Comparison of ENCODE assay signal across 17 cellular contexts in the genomic region with DNA sequence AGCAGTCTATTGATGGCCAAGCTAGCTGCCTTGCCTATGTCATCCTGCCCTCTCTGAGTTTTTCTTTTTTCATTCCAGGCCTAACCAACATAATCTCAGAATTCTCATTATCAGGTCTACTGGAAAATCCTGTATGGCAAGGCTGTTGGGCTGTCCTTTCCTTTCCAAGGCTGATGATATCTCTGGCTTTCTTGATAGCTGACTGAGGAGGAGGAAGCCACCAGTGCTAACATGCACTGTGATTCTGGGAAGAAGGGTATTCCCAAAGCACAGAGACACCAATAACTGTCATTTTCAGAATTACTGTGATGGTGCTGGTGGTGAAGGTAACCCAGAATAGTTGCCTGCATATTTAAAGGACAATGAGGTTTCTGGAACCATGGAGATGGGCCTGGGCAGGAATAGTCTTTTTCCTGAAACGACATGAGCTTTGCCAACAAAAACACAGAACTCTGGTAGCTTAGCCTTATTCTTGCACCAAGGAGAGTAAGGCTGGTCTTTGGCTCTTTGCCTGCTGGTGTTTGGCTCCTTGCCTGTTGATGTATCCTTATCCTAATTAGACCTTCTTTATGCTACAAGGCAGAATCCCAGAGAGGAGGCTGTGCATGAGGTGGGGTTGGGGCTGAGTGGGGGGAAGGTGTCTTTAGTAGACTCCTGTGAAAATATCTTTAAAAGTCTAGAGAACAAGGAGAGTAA.
DNase-seq lines count a peak whose midpoint lies in the region; ATAC-seq and TF ChIP-seq lines count a peak whose summit lies in the region.
"Had no signal": no experiment of that assay in that cellular context is flagged by ENCODE, and none has a peak within 500 bp of the region (broad histone marks: within the 10 kb centered on the region; RNA-seq: fewer than 3 reads in every experiment).

No MANE protein-coding gene starts in this region.

- H3K9me3 Mint-ChIP-seq in activated CD4-positive, alpha-beta T cell treated with anti-CD3 and anti-CD28 coated beads for 36 hours (ENCODE audit: low read depth): no peaks in the 10 kb centered on the region
- peaks cover 0 to 12% (median 5%) of the 10 kb centered on the region in 3 donors for H3K9me3 Mint-ChIP-seq in T-cell
- H3K9me3 Mint-ChIP-seq in glutamatergic neuron (ENCODE audit: unreplicated experiment): peaks cover 2% of the 10 kb centered on the region

- H3K27ac Mint-ChIP-seq in activated CD4-positive, alpha-beta T cell treated with anti-CD3 and anti-CD28 coated beads for 36 hours: no peak overlapping the region
- H3K27ac Mint-ChIP-seq in T-cell: peak overlapping the region; percentile 73 to 78
- no peak overlapping the region for H3K27ac Mint-ChIP-seq in glutamatergic neuron (ENCODE audit: unreplicated experiment)
- H3K27ac Mint-ChIP-seq: activated CD4-positive, alpha-beta T cell treated with anti-CD3 and anti-CD28 coated beads, Interleukin-2, amount 10 ng/mL, durations not matched to agents 24 days and 14 days; T-helper 17 cell; type B pancreatic cell had no signal

- H3K27me3 Mint-ChIP-seq in activated CD4-positive, alpha-beta T cell treated with anti-CD3 and anti-CD28 coated beads for 36 hours: peaks cover 30% of the 10 kb centered on the region
- no peaks in the 10 kb centered on the region for H3K27me3 Mint-ChIP-seq in T-cell
- no peaks in the 10 kb centered on the region for H3K27me3 Mint-ChIP-seq in glutamatergic neuron (ENCODE audit: unreplicated experiment)
- H3K27me3 Mint-ChIP-seq: T-helper 17 cell, type B pancreatic cell had no signal

- peaks cover 33% of the 10 kb centered on the region for H3K4me1 Mint-ChIP-seq in activated CD4-positive, alpha-beta T cell treated with anti-CD3 and anti-CD28 coated beads for 36 hours
- H3K4me1 Mint-ChIP-seq in T-cell: peaks cover 32 to 38% (median 33%) of the 10 kb centered on the region in 3 donors
- H3K4me1 Mint-ChIP-seq in glutamatergic neuron (ENCODE audit: low read depth, unreplicated experiment): no peaks in the 10 kb centered on the region

- peak; percentile 5 for DNase-seq in activated CD4-positive, alpha-beta T cell treated with anti-CD3 and anti-CD28 coated beads for 36 hours
- DNase-seq in activated CD4-positive, alpha-beta T cell treated with anti-CD3 and anti-CD28 coated beads for 1 hour: no peak
- DNase-seq in T-cell (no peak), Right ventricle myocardium superior (peak; percentile 61), smooth muscle cell of the brain vasculature (ENCODE audit: low read depth, low spot score) (peak; percentile 60), NCI-H2081 treated with DMSO at 0.1 percent for 48 hours (lab: John Stamatoyannopoulos, UW) (no peak), NCI-H1105 treated with DMSO at 0.1 percent for 48 hours (lab: John Stamatoyannopoulos, UW) (no peak), glutamatergic neuron (no peak)
- DNase-seq: activated CD4-positive, alpha-beta T cell treated with anti-CD3 and anti-CD28 coated beads, Interleukin-2, amount 10 ng/mL, durations not matched to agents 24 days and 14 days; activated T-cell treated with anti-CD3 and anti-CD28 coated beads, Interleukin-2, amount 50 U/mL, for 4 hours; effector CD8-positive, alpha-beta T cell; head of caudate nucleus; NCI-H2107; nucleus accumbens; stimulated activated CD4-positive, alpha-beta T cell treated with anti-CD3 and anti-CD28 coated beads, Interleukin-12 subunit alpha, Interleukin-12 subunit beta, amount 100 ng/mL, for 4 hours; T-helper 17 cell had no signal

- CTCF ChIA-PET in activated CD4-positive, alpha-beta T cell treated with anti-CD3 and anti-CD28 coated beads for 36 hours (lab: Charles Lee): interaction anchor here (0.5 to 2.5 kb wide), 3 partner anchors 148 to 536 kb away, joined by 3 to 32 read pairs (median 4); no protein-coding TSS in a partner anchor
- CTCF ChIA-PET in T-cell (lab: Charles Lee): interaction anchor here in 1 of 2 donors (1.8 kb wide), 1 partner anchor 115 kb away, joined by 5 read pairs; no protein-coding TSS in a partner anchor

- no peak for ATAC-seq in activated CD4-positive, alpha-beta T cell treated with anti-CD3 and anti-CD28 coated beads for 36 hours
- ATAC-seq in T-cell (replicated peaks in 1 of 4): no peak
- peak; percentile 25 for ATAC-seq in Right ventricle myocardium superior (ENCODE audit: poor library complexity)
- ATAC-seq: activated T-cell treated with anti-CD3 and anti-CD28 coated beads, Interleukin-2, amount 50 U/mL, for 4 hours; T-helper 17 cell had no signal

- intact Hi-C loops in activated CD4-positive, alpha-beta T cell treated with anti-CD3 and anti-CD28 coated beads for 36 hours (cut with DNase I, micrococcal nuclease): loop anchor here (5.0 to 10.0 kb wide), 6 partner anchors 74 to 1262 kb away; a partner anchor contains a TSS
- intact Hi-C loops in Right ventricle myocardium superior (cut with DNase I): no loop called here

- TF ChIP-seq CTCF in glutamatergic neuron (IDR thresholded peaks at IDR 0.05; ENCODE audit: partially characterized antibody, unreplicated experiment): no peak

- POLR2A ChIA-PET in activated CD4-positive, alpha-beta T cell treated with anti-CD3 and anti-CD28 coated beads for 36 hours (lab: Charles Lee): no interaction called here
- POLR2A ChIA-PET in T-cell (lab: Charles Lee): no interaction called here

- no peaks in the 10 kb centered on the region for H3K36me3 Mint-ChIP-seq in activated CD4-positive, alpha-beta T cell treated with anti-CD3 and anti-CD28 coated beads for 36 hours (ENCODE audit: low read depth)
- H3K36me3 Mint-ChIP-seq in T-cell (no peaks in the 10 kb centered on the region), glutamatergic neuron (ENCODE audit: unreplicated experiment) (no peaks in the 10 kb centered on the region)
- H3K36me3 Mint-ChIP-seq: type B pancreatic cell had no signal

- H3K4me3 Mint-ChIP-seq in activated CD4-positive, alpha-beta T cell treated with anti-CD3 and anti-CD28 coated beads for 36 hours: no peak overlapping the region
- H3K4me3 Mint-ChIP-seq in T-cell: no peak overlapping the region
- H3K4me3 Mint-ChIP-seq in glutamatergic neuron (ENCODE audit: unreplicated experiment): no peak overlapping the region
- H3K4me3 Mint-ChIP-seq: activated T-cell treated with anti-CD3 and anti-CD28 coated beads, Interleukin-2, amount 50 U/mL, for 4 hours; T-helper 17 cell; type B pancreatic cell had no signal

Comparison
In these comparisons a context has a peak if more than half of its experiments do, and no peak if none do; other contexts are left out.
1. DNase-seq: peak in activated CD4-positive, alpha-beta T cell treated with anti-CD3 and anti-CD28 coated beads for 36 hours (single experiment), Right ventricle myocardium superior (single experiment) and smooth muscle cell of the brain vasculature (single experiment); none in activated CD4-positive, alpha-beta T cell treated with anti-CD3 and anti-CD28 coated beads for 1 hour (single experiment), T-cell (0 of 34), NCI-H2081 treated with DMSO at 0.1 percent for 48 hours (single experiment), NCI-H1105 treated with DMSO at 0.1 percent for 48 hours (single experiment) and glutamatergic neuron (single experiment).
2. H3K27ac Mint-ChIP-seq: peak in T-cell (2 of 2); none in activated CD4-positive, alpha-beta T cell treated with anti-CD3 and anti-CD28 coated beads for 36 hours (single experiment) and glutamatergic neuron (single experiment).